In the genomic region with DNA sequence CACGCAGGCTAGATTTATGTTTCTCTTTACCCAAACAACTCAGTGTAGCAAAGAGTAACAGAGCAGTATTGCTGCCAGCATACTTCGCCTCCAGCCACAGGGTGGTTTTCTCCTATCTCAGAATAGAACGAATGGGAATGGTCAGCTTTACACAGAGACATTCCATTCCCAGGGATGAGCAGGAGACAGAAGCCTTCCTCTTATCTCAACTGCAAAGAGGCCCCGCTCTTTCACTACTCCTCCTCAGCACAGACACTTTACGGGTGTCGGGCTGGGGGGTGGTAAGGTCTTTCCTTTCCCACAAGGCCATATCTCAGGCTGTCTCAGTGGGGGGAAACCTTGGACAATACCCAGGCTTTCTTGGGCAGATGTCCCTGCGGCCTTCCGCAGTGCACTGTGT, we compare ENCODE assay signal across 13 cellular contexts. TPM values are rescaled to one million over a fixed set of nuclear protein-coding genes. Genes with fewer than 3 reads are reported as not detected.
"Had no signal": no experiment of that assay in that cellular context is flagged by ENCODE, and none has a peak within 500 bp of the region (broad histone marks: within the 10 kb centered on the region; RNA-seq: fewer than 3 reads in every experiment).

No MANE protein-coding gene starts in this region.

RNA-seq across cellular contexts. Expression of a gene that starts 31.7 kb away (rescaled TPM):
- total RNA-seq: activated CD4-positive, alpha-beta T cell treated with anti-CD3 and anti-CD28 coated beads, Interleukin-2, amount 10 ng/mL, durations not matched to agents 24 days and 14 days; activated CD8-positive, alpha-beta T cell treated with anti-CD3 and anti-CD28 coated beads for 36 hours; activated naive CD8-positive, alpha-beta T cell treated with anti-CD3 and anti-CD28 coated beads for 36 hours; activated T-helper 17 cell treated with anti-CD3 and anti-CD28 coated beads, Interleukin-2, amount 50 U/mL, for 72 hours; ascending aorta; body of pancreas; NCI-H460; SJCRH30; T-helper 2 cell treated with Interferon-gamma antibody and Interleukin-4, amounts not matched to agents 100 ng/mL and 5 ng/mL, for 36 hours had no signal

RNA-seq across cellular contexts. Expression of a gene that starts 39.6 kb away (rescaled TPM):
- total RNA-seq: activated CD4-positive, alpha-beta T cell treated with anti-CD3 and anti-CD28 coated beads, Interleukin-2, amount 10 ng/mL, durations not matched to agents 24 days and 14 days; activated CD8-positive, alpha-beta memory T cell treated with anti-CD3 and anti-CD28 coated beads for 36 hours; activated CD8-positive, alpha-beta T cell treated with anti-CD3 and anti-CD28 coated beads for 36 hours; activated naive CD8-positive, alpha-beta T cell treated with anti-CD3 and anti-CD28 coated beads for 36 hours; activated T-cell treated with anti-CD3 and anti-CD28 coated beads, Interleukin-2, amount 50 U/mL, for 72 hours; activated T-helper 17 cell treated with anti-CD3 and anti-CD28 coated beads, Interleukin-2, amount 50 U/mL, for 72 hours; ascending aorta; body of pancreas; RPMI7951; SJCRH30; T-helper 1 cell treated with Interleukin-12 subunit alpha and Interleukin-12 subunit beta and Interleukin-4 antibody, amounts not matched to agents 30 ng/mL and 1 ng/mL, for 36 hours; T-helper 2 cell treated with Interferon-gamma antibody and Interleukin-4, amounts not matched to agents 100 ng/mL and 5 ng/mL, for 36 hours had no signal
